7 cellular contexts compared by ENCODE assay signal in the genomic region with DNA sequence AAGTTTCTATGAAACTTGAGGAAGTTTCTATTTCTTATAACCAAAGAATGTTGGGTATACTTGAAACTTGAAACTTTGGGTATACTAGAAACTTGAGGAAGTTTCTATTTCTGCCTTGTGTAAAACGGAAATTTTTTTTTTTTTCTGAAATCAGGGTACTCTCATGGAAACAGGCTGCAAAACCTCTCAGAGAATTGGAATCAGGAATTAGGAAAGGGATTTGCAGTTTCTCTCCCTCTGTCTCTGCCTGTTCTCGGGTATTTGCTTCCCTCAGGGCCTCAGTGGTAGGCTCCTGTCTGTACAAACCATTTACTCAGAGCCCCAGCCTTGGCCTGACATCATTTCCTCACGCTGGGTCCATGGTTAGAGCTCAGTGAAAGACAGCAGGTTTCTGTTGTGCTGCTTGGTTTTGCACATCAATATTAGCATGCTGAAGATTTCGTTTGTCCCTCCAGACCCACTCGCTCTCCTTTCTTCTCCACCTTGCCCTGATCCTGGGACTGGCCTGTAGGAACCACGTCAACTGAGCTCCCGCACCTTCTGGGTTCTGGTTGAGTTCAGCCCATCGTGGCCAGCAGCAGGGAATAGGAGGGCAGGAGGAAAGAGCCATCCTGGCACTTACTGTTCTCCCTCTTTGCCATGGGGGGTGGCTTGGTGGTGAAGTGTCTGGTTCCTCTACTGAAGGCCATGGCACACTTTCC.
DNase-seq lines count a peak whose midpoint lies in the region; ATAC-seq lines count a peak whose summit lies in the region.

No MANE protein-coding gene starts in this region.

- peak overlapping the region; percentile 92 for H3K27ac Mint-ChIP-seq in central memory CD8-positive, alpha-beta T cell (ENCODE audit: low read depth)
- H3K27ac Mint-ChIP-seq in naive thymus-derived CD8-positive, alpha-beta T cell = peak overlapping the region; percentile 91 to 98 (median 95)

- peaks cover 45% of the 10 kb centered on the region for H3K4me1 Mint-ChIP-seq in central memory CD8-positive, alpha-beta T cell
- peaks cover 27 to 77% (median 68%) of the 10 kb centered on the region in 4 donors for H3K4me1 Mint-ChIP-seq in naive thymus-derived CD8-positive, alpha-beta T cell

- no peaks in the 10 kb centered on the region for H3K36me3 Mint-ChIP-seq in central memory CD8-positive, alpha-beta T cell (ENCODE audit: insufficient read depth)
- H3K36me3 Mint-ChIP-seq in naive thymus-derived CD8-positive, alpha-beta T cell = peaks cover 0 to 3% (median 0%) of the 10 kb centered on the region in 3 donors

- peak overlapping the region; percentile 94 for H3K27ac ChIP-seq in SJSA1

- H3K9me3 ChIP-seq in SJSA1 (replicated peaks) = no peaks in the 10 kb centered on the region

- peak in 1 of 2 experiments; percentile 19 for DNase-seq in SJSA1 (ENCODE audit: low read depth in 1 of 2, low spot score in 2 of 2)
- DNase-seq in central memory CD8-positive, alpha-beta T cell (ENCODE audit: low spot score in 2 of 2) = no peak
- DNase-seq in naive thymus-derived CD8-positive, alpha-beta T cell = peak in 9 of 10 donors; percentile 6 to 68 (median 51)
- DNase-seq in NCI-H748 treated with DMSO at 0.1 percent for 48 hours (lab: John Stamatoyannopoulos, UW) = no peak
- no peak for DNase-seq in mucosa of gallbladder (ENCODE audit: low spot score)

- POLR2A ChIA-PET in naive thymus-derived CD8-positive, alpha-beta T cell (lab: Charles Lee) = interaction anchor here (0.5 to 1.9 kb wide), 9 partner anchors 9 to 591 kb away, joined by 3 to 9 read pairs (median 3); a partner anchor contains a TSS

- H3K9me3 Mint-ChIP-seq in central memory CD8-positive, alpha-beta T cell = peaks cover 5% of the 10 kb centered on the region
- H3K9me3 Mint-ChIP-seq in naive thymus-derived CD8-positive, alpha-beta T cell = peaks cover 0 to 2% (median 0%) of the 10 kb centered on the region in 9 donors

- H3K27me3 ChIP-seq in SJSA1 (replicated peaks) = no peaks in the 10 kb centered on the region

- no peak overlapping the region for H3K4me3 ChIP-seq in SJSA1

- peak overlapping the region; percentile 25 for H3K4me3 Mint-ChIP-seq in central memory CD8-positive, alpha-beta T cell
- H3K4me3 Mint-ChIP-seq in naive thymus-derived CD8-positive, alpha-beta T cell = peak overlapping the region; percentile 40 to 83 (median 68)

- peaks cover 68% of the 10 kb centered on the region for H3K4me1 ChIP-seq in SJSA1 (replicated peaks)

- no peaks in the 10 kb centered on the region for H3K36me3 ChIP-seq in SJSA1

- H3K27me3 Mint-ChIP-seq in central memory CD8-positive, alpha-beta T cell = no peaks in the 10 kb centered on the region
- H3K27me3 Mint-ChIP-seq in naive thymus-derived CD8-positive, alpha-beta T cell = no peaks in the 10 kb centered on the region

- peak; percentile 62 for ATAC-seq in GM18873 (IDR thresholded peaks at IDR 0.05; ENCODE audit: low FRiP score, unreplicated experiment)
- peak; percentile 70 for ATAC-seq in HG02943 (IDR thresholded peaks at IDR 0.05; ENCODE audit: low read depth, unreplicated experiment)
- peak; percentile 94 for ATAC-seq in central memory CD8-positive, alpha-beta T cell (replicated peaks; ENCODE audit: extremely low read depth, poor library complexity, severe bottlenecking)
- ATAC-seq in naive thymus-derived CD8-positive, alpha-beta T cell = peak; percentile 78 to 86

Comparison
In these comparisons a context has a peak if more than half of its experiments do, and no peak if none do; other contexts are left out.
1. DNase-seq: peak in naive thymus-derived CD8-positive, alpha-beta T cell (9 of 10); none in central memory CD8-positive, alpha-beta T cell (0 of 2), NCI-H748 treated with DMSO at 0.1 percent for 48 hours (single experiment) and mucosa of gallbladder (single experiment).
2. Peak in every context shown above with its lines, with median percentiles within 50 percentile points of each other: ATAC-seq.